In the genomic region with DNA sequence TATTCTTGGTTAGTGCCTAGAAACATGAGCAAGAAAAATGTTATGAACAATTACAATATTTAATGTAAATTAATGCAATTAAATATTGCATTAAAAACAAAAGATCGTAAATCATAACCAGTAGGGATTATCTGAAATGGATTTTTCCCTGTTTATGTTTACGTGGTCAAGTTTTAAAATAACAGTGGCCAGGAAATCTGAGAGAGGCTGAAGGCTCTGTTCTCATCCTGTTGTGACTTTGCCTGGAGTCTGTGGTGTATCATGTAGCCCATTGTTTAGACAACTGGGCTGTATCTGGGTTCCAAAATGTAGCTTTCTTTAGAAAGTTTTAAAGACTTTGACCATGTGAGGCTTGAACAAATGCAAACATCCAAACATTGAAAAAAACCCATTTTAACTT, we compare ENCODE assay signal across 1 cellular context.
TF ChIP-seq lines count a peak whose summit lies in the region.

No MANE protein-coding gene starts in this region.

TF ChIP-seq in HepG2, 621 proteins besides CTCF, POLR2A, EP300 and RAD21 (continued from another document):
- TF ChIP-seq, protein P1, sequence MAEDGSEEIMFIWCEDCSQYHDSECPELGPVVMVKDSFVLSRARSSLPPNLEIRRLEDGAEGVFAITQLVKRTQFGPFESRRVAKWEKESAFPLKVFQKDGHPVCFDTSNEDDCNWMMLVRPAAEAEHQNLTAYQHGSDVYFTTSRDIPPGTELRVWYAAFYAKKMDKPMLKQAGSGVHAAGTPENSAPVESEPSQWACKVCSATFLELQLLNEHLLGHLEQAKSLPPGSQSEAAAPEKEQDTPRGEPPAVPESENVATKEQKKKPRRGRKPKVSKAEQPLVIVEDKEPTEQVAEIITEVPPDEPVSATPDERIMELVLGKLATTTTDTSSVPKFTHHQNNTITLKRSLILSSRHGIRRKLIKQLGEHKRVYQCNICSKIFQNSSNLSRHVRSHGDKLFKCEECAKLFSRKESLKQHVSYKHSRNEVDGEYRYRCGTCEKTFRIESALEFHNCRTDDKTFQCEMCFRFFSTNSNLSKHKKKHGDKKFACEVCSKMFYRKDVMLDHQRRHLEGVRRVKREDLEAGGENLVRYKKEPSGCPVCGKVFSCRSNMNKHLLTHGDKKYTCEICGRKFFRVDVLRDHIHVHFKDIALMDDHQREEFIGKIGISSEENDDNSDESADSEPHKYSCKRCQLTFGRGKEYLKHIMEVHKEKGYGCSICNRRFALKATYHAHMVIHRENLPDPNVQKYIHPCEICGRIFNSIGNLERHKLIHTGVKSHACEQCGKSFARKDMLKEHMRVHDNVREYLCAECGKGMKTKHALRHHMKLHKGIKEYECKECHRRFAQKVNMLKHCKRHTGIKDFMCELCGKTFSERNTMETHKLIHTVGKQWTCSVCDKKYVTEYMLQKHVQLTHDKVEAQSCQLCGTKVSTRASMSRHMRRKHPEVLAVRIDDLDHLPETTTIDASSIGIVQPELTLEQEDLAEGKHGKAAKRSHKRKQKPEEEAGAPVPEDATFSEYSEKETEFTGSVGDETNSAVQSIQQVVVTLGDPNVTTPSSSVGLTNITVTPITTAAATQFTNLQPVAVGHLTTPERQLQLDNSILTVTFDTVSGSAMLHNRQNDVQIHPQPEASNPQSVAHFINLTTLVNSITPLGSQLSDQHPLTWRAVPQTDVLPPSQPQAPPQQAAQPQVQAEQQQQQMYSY (CRISPR knock-in tag; IDR thresholded peaks at IDR 0.05) = no peak
- no peak for TF ChIP-seq ZNF614 (CRISPR knock-in tag; IDR thresholded peaks at IDR 0.05; ENCODE audit: borderline replicate concordance)
